ENCODE assay signal across 24 cellular contexts in the genomic region with DNA sequence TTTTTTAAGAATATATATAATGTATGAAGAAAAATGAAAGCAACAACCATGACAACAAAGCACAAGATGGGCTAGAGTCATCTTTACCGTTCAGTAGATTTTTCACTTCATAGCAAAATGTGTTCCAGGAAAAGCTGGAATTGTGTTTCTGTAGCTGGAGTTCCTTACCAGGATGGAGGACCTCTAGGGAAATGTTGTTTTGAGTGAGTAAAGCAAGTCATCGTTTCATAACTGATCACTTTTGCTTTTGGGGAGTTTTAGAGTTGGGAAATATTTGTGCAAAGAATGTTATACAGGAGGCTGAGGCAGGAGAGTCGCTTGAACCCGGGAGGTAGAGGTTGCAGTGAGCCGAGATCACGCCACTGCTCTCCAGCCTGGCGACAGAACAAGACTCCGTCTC.
DNase-seq lines count a peak whose midpoint lies in the region; ATAC-seq and TF ChIP-seq lines count a peak whose summit lies in the region.
"Had no signal": no experiment of that assay in that cellular context is flagged by ENCODE, and none has a peak within 500 bp of the region (broad histone marks: within the 10 kb centered on the region; RNA-seq: fewer than 3 reads in every experiment).

No MANE protein-coding gene starts in this region.

- H3K79me2 ChIP-seq in SK-N-SH (ENCODE audit: insufficient read depth), result peaks cover 41% of the 10 kb centered on the region
- H3K79me2 ChIP-seq: hepatocyte had no signal

- no peak for DNase-seq in Right ventricle myocardium inferior (ENCODE audit: missing footprints)
- DNase-seq in cardiac septum (ENCODE audit: low spot score), result no peak
- no peak for DNase-seq in left ventricle myocardium inferior
- no peak for DNase-seq in SK-N-SH
- no peak for DNase-seq in T-helper 9 cell
- DNase-seq in natural killer cell treated with Interleukin-12 subunit alpha and Interleukin-12 subunit beta and Interleukin-15 and Interleukin-18, amount 100 ng/mL, for 72 hours (ENCODE audit: low spot score), result no peak
- DNase-seq: activated CD4-positive, alpha-beta T cell treated with anti-CD3 and anti-CD28 coated beads, Interleukin-2, amount 50 U/mL, for 48 hours; activated gamma-delta T cell; activated T-cell treated with anti-CD3 and anti-CD28 coated beads for 4 hours; amniotic stem cell; effector CD4-positive, alpha-beta T cell; HCEC 1CT; islet precursor cell; KG1; NCI-H187; NCI-H446; NK-92 treated with Interleukin-12 subunit alpha and Interleukin-12 subunit beta, amount 100 ng/mL, for 24 hours; pancreas; stimulated activated naive CD4-positive, alpha-beta T cell had no signal

- peak; percentile 60 for ATAC-seq in Right ventricle myocardium inferior
- no peak for ATAC-seq in GM18909 (IDR thresholded peaks at IDR 0.05; ENCODE audit: poor library complexity, unreplicated experiment)
- ATAC-seq in natural killer cell treated with Interleukin-12 subunit alpha and Interleukin-12 subunit beta and Interleukin-15 and Interleukin-18, amount 100 ng/mL, for 72 hours, result no peak
- ATAC-seq: Panc1, pancreas had no signal

- no peaks in the 10 kb centered on the region for H3K4me1 Mint-ChIP-seq in natural killer cell treated with Interleukin-12 subunit alpha and Interleukin-12 subunit beta and Interleukin-15 and Interleukin-18, amount 100 ng/mL, for 72 hours (ENCODE audit: low read depth in 2 of 2)

- WGBS in SK-N-SH (ENCODE audit: low lambda C conversion rate), result 71% methylated on average over 8 of the region's 8 CpGs

- H3K36me3 Mint-ChIP-seq in natural killer cell treated with Interleukin-12 subunit alpha and Interleukin-12 subunit beta and Interleukin-15 and Interleukin-18, amount 100 ng/mL, for 72 hours, result no peaks in the 10 kb centered on the region

- no peak overlapping the region for H3K9ac ChIP-seq in SK-N-SH

- no peak overlapping the region for H3K27ac Mint-ChIP-seq in natural killer cell treated with Interleukin-12 subunit alpha and Interleukin-12 subunit beta and Interleukin-15 and Interleukin-18, amount 100 ng/mL, for 72 hours
- H3K27ac Mint-ChIP-seq: T-helper 2 cell treated with Interferon-gamma antibody and Interleukin-4, amounts not matched to agents 5 μg/mL and 100 μg/mL, for 36 hours had no signal

- no peak for TF ChIP-seq RAD21 in SK-N-SH (IDR thresholded peaks at IDR 0.05; ENCODE audit: low read length)

- no peak overlapping the region for H3K4me2 ChIP-seq in SK-N-SH
- H3K4me2 ChIP-seq: hepatocyte had no signal

- H3K27me3 ChIP-seq in left ventricle myocardium inferior (ENCODE audit: low read depth) (no peaks in the 10 kb centered on the region), SK-N-SH (ENCODE audit: insufficient read depth) (no peaks in the 10 kb centered on the region)
- H3K27me3 ChIP-seq: hepatocyte, pancreas had no signal

- no peaks in the 10 kb centered on the region for H3K36me3 ChIP-seq in left ventricle myocardium inferior
- peaks cover 0 to 12% of the 10 kb centered on the region in 2 experiments for H3K36me3 ChIP-seq in SK-N-SH (replicated peaks in 1 of 2; ENCODE audit: control insufficient read depth in 1 of 2, insufficient read depth in 2 of 2, low read length in 1 of 2)
- H3K36me3 ChIP-seq: pancreas had no signal

- intact Hi-C loops in Right ventricle myocardium inferior (cut with DNase I) (no loop called here), cardiac septum (cut with DNase I) (no loop called here), left ventricle myocardium inferior (cut with micrococcal nuclease) (no loop called here)

- H3K27ac ChIP-seq in left ventricle myocardium inferior (replicated peaks) (peak overlapping the region; percentile 78), skin epidermis (peak overlapping the region in 14 of 21 experiments; percentile 9 to 80 (median 48)), SK-N-SH (ENCODE audit: low read depth in 2 of 2, low read length in 1 of 2) (peak overlapping the region in 1 of 2 experiments; percentile 27; a peak in 1 of 4 replicates)
- H3K27ac ChIP-seq: hepatocyte, pancreas had no signal

- H3K4me3 Mint-ChIP-seq in natural killer cell treated with Interleukin-12 subunit alpha and Interleukin-12 subunit beta and Interleukin-15 and Interleukin-18, amount 100 ng/mL, for 72 hours, result no peak overlapping the region
- H3K4me3 Mint-ChIP-seq: T-helper 2 cell treated with Interferon-gamma antibody and Interleukin-4, amounts not matched to agents 5 μg/mL and 100 μg/mL, for 36 hours had no signal

- no peak overlapping the region for H2AFZ ChIP-seq in SK-N-SH (ENCODE audit: low read depth)
- H2AFZ ChIP-seq: hepatocyte had no signal

- no peak for TF ChIP-seq CTCF in left ventricle myocardium inferior (IDR thresholded peaks at IDR 0.05; ENCODE audit: borderline replicate concordance)
- no peak for TF ChIP-seq CTCF in SK-N-SH (IDR thresholded peaks at IDR 0.05)

- H3K4me3 ChIP-seq in left ventricle myocardium inferior (no peak overlapping the region), skin epidermis (no peak overlapping the region), SK-N-SH (ENCODE audit: low read depth in 2 of 2, low read length in 1 of 2) (no peak overlapping the region)
- H3K4me3 ChIP-seq: hepatocyte, pancreas had no signal

- H4K20me1 ChIP-seq in SK-N-SH (ENCODE audit: insufficient read depth), result no peaks in the 10 kb centered on the region

- H3K4me1 ChIP-seq in left ventricle myocardium inferior (peaks cover 67% of the 10 kb centered on the region), SK-N-SH (ENCODE audit: control insufficient read depth in 1 of 2, insufficient read depth in 2 of 2, low read depth in 1 of 2, low read length in 1 of 2) (peaks cover 0 to 3% of the 10 kb centered on the region in 2 experiments; a peak in 1 of 4 replicates)
- H3K4me1 ChIP-seq: pancreas had no signal

- POLR2A ChIA-PET in SK-N-SH (lab: Yijun Ruan, JAX), result no interaction called here

- no peaks in the 10 kb centered on the region for H3K9me3 Mint-ChIP-seq in natural killer cell treated with Interleukin-12 subunit alpha and Interleukin-12 subunit beta and Interleukin-15 and Interleukin-18, amount 100 ng/mL, for 72 hours
- H3K9me3 Mint-ChIP-seq: T-helper 2 cell treated with Interferon-gamma antibody and Interleukin-4, amounts not matched to agents 5 μg/mL and 100 μg/mL, for 36 hours had no signal

- H3K9me3 ChIP-seq in left ventricle myocardium inferior (replicated peaks) (no peaks in the 10 kb centered on the region), SK-N-SH (no peaks in the 10 kb centered on the region; the same call in 1 of the 2 replicates)
- H3K9me3 ChIP-seq: pancreas had no signal

- no peak for TF ChIP-seq EP300 in SK-N-SH (IDR thresholded peaks at IDR 0.05; ENCODE audit: borderline replicate concordance in 1 of 2, low read depth in 1 of 2, low read length in 1 of 2)

- H3F3A ChIP-seq in SK-N-SH (replicated peaks; ENCODE audit: insufficient read depth), result peaks cover 24% of the 10 kb centered on the region

- no peaks in the 10 kb centered on the region for H3K9me2 ChIP-seq in SK-N-SH

- peaks cover 19 to 36% of the 10 kb centered on the region in 2 donors for H3K27me3 Mint-ChIP-seq in natural killer cell treated with Interleukin-12 subunit alpha and Interleukin-12 subunit beta and Interleukin-15 and Interleukin-18, amount 100 ng/mL, for 72 hours

- CTCF ChIA-PET in SK-N-SH (lab: Yijun Ruan, JAX), result no interaction called here

TF ChIP-seq in SK-N-SH, 30 proteins besides CTCF, POLR2A, EP300 and RAD21:
- TF ChIP-seq TEAD4 (IDR thresholded peaks at IDR 0.05; ENCODE audit: borderline replicate concordance, insufficient read depth) (no peak), NFIC (IDR thresholded peaks at IDR 0.05; ENCODE audit: borderline replicate concordance) (no peak), TCF12 (IDR thresholded peaks at IDR 0.05) (no peak), EZH2phosphoT487 (IDR thresholded peaks at IDR 0.05; ENCODE audit: borderline replicate concordance, low read depth) (no peak), GATA2 (CRISPR knock-in tag; IDR thresholded peaks at IDR 0.05) (no peak), JUND (IDR thresholded peaks at IDR 0.05) (no peak), FOXJ3 (CRISPR knock-in tag; IDR thresholded peaks at IDR 0.05) (no peak), SMC3 (IDR thresholded peaks at IDR 0.05; ENCODE audit: low read depth, low read length) (no peak), FOSL2 (IDR thresholded peaks at IDR 0.05; ENCODE audit: borderline replicate concordance, low read depth) (no peak)
- TF ChIP-seq, protein P1, sequence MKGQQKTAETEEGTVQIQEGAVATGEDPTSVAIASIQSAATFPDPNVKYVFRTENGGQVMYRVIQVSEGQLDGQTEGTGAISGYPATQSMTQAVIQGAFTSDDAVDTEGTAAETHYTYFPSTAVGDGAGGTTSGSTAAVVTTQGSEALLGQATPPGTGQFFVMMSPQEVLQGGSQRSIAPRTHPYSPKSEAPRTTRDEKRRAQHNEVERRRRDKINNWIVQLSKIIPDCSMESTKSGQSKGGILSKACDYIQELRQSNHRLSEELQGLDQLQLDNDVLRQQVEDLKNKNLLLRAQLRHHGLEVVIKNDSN (IDR thresholded peaks at IDR 0.05; ENCODE audit: borderline replicate concordance, low read depth), result no peak
- TF ChIP-seq, protein P2, sequence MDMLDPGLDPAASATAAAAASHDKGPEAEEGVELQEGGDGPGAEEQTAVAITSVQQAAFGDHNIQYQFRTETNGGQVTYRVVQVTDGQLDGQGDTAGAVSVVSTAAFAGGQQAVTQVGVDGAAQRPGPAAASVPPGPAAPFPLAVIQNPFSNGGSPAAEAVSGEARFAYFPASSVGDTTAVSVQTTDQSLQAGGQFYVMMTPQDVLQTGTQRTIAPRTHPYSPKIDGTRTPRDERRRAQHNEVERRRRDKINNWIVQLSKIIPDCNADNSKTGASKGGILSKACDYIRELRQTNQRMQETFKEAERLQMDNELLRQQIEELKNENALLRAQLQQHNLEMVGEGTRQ (IDR thresholded peaks at IDR 0.05; ENCODE audit: borderline replicate concordance, low read depth, low read length), result no peak
